1 cellular context compared by ENCODE assay signal in genomic region chr20:58714340-58714922, GRCh38.
TF ChIP-seq lines count a peak whose summit lies in the region.

No MANE protein-coding gene starts in this region.

TF ChIP-seq in SK-N-SH treated with all-trans-retinoic acid at 6 μM for 48 hours, 23 proteins besides CTCF, POLR2A, EP300 and RAD21 (continued from another document):
- TF ChIP-seq PATZ1 (CRISPR knock-in tag; IDR thresholded peaks at IDR 0.05; ENCODE audit: borderline replicate concordance): no peak
- no peak for TF ChIP-seq ISL1 (CRISPR knock-in tag; IDR thresholded peaks at IDR 0.05)
- TF ChIP-seq TSHZ2 (CRISPR knock-in tag; IDR thresholded peaks at IDR 0.05): no peak
- no peak for TF ChIP-seq CSDC2 (CRISPR knock-in tag; IDR thresholded peaks at IDR 0.05)
- TF ChIP-seq ZC3H10 (CRISPR knock-in tag; IDR thresholded peaks at IDR 0.05): no peak
- no peak for TF ChIP-seq CSRNP3 (CRISPR knock-in tag; IDR thresholded peaks at IDR 0.05)
- TF ChIP-seq RARB (CRISPR knock-in tag; IDR thresholded peaks at IDR 0.05): no peak
- no peak for TF ChIP-seq PPARA (CRISPR knock-in tag; IDR thresholded peaks at IDR 0.05; ENCODE audit: borderline replicate concordance)
- no peak for TF ChIP-seq ZNF70 (CRISPR knock-in tag; IDR thresholded peaks at IDR 0.05)
- TF ChIP-seq TCF4 (CRISPR knock-in tag; IDR thresholded peaks at IDR 0.05; ENCODE audit: borderline replicate concordance): no peak
- TF ChIP-seq ZFP3 (CRISPR knock-in tag; IDR thresholded peaks at IDR 0.05): no peak
- no peak for TF ChIP-seq GLIS3 (CRISPR knock-in tag; IDR thresholded peaks at IDR 0.05)
